Comparison of ENCODE assay signal across 11 cellular contexts in the genomic region with DNA sequence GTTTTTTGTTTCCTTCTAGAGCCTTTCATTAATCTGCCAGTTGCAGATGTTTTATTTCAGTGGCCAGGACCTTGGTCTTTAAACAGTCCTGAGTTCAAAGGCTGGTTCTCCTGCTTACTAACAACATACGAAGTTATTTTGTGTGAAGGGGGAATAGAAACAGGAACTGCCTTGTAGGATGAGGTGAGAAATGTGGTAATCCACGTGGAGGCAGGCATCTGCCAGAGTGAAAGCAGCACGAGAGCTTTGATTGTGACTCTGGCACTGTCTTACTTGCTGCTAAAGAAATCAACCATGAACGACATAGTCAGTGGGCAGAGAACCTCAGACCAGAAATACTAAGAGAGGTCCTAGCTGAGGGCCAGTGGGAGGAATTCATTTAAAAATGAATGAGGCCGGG. TPM values are rescaled to one million over a fixed set of nuclear protein-coding genes. Genes with fewer than 3 reads are reported as not detected.
DNase-seq lines count a peak whose midpoint lies in the region; ATAC-seq and TF ChIP-seq lines count a peak whose summit lies in the region.
"Had no signal": no experiment of that assay in that cellular context is flagged by ENCODE, and none has a peak within 500 bp of the region (broad histone marks: within the 10 kb centered on the region; RNA-seq: fewer than 3 reads in every experiment).

No MANE protein-coding gene starts in this region.

- POLR2A ChIA-PET in Caco-2 (lab: Charles Lee) = interaction anchor here (0.6 kb wide), 1 partner anchor 20 kb away, joined by 4 read pairs; no protein-coding TSS in a partner anchor

- H3K9me3 ChIP-seq in endodermal cell (ENCODE audit: control insufficient read depth, low read length) (peaks cover 36% of the 10 kb centered on the region), Caco-2 (no peaks in the 10 kb centered on the region)
- H3K9me3 ChIP-seq: transverse colon had no signal

- no peak overlapping the region for H3K27ac ChIP-seq in endodermal cell (ENCODE audit: low read depth, low read length)
- H3K27ac ChIP-seq: SK-N-MC, transverse colon had no signal

- CTCF ChIA-PET in Caco-2 (lab: Charles Lee) = no interaction called here

- in situ Hi-C loops in GM13977 (cut with MboI; ENCODE audit: low pct_unique_long_range_greater_than_20kb, low sequenced_read_pairs, unreplicated experiment) = no loop called here

- no peak overlapping the region for H3K9ac ChIP-seq in endodermal cell (ENCODE audit: extremely low read depth, low read length, poor library complexity, severe bottlenecking)

- H3K27me3 ChIP-seq in endodermal cell (ENCODE audit: control insufficient read depth, insufficient read depth, low read length, poor library complexity, severe bottlenecking) (no peaks in the 10 kb centered on the region), Caco-2 (replicated peaks; ENCODE audit: control insufficient read depth, insufficient read depth, low read length) (no peaks in the 10 kb centered on the region)
- H3K27me3 ChIP-seq: transverse colon had no signal

- peaks cover 7% of the 10 kb centered on the region for H3K4me1 ChIP-seq in endodermal cell (ENCODE audit: control insufficient read depth, insufficient read depth, low read length)
- no peaks in the 10 kb centered on the region for H3K4me1 ChIP-seq in Caco-2

- H3K27me3 Mint-ChIP-seq in IgD-negative memory B cell (no peaks in the 10 kb centered on the region), endodermal cell (ENCODE audit: insufficient read depth) (no peaks in the 10 kb centered on the region), Caco-2 (ENCODE audit: insufficient read depth, unreplicated experiment) (no peaks in the 10 kb centered on the region)

- 93 to 95% methylated on average over 4 to 5 of the region's 5 CpGs for WGBS in endodermal cell (ENCODE audit: insufficient coverage in 1 of 2, insufficient read length in 1 of 2), 2 experiments

- DNase-seq in GM13977 (ENCODE audit: low spot score) (peak; percentile 73), endodermal cell (no peak), Caco-2 (no peak), NCI-H2196 (lab: John Stamatoyannopoulos, UW; ENCODE audit: unreplicated experiment) (no peak), HuH-7.5 (ENCODE audit: low spot score) (no peak)
- no peak for DNase-seq in stimulated activated naive CD4-positive, alpha-beta T cell (lab: John Stamatoyannopoulos, UW)
- DNase-seq: effector CD8-positive, alpha-beta T cell; transverse colon had no signal

- H3K4me1 Mint-ChIP-seq in IgD-negative memory B cell = peaks cover 26 to 39% (median 37%) of the 10 kb centered on the region in 3 donors
- H3K4me1 Mint-ChIP-seq in endodermal cell = peaks cover 13% of the 10 kb centered on the region
- H3K4me1 Mint-ChIP-seq in Caco-2 (ENCODE audit: low read depth, unreplicated experiment) = no peaks in the 10 kb centered on the region

- no peaks in the 10 kb centered on the region for H3K9me3 Mint-ChIP-seq in IgD-negative memory B cell
- peaks cover 33% of the 10 kb centered on the region for H3K9me3 Mint-ChIP-seq in endodermal cell
- no peaks in the 10 kb centered on the region for H3K9me3 Mint-ChIP-seq in Caco-2 (ENCODE audit: unreplicated experiment)

- intact Hi-C loops in Caco-2 (cut with micrococcal nuclease; ENCODE audit: unreplicated experiment) = no loop called here

- H3K4me3 Mint-ChIP-seq in IgD-negative memory B cell (peak overlapping the region in 3 of 4 donors; percentile 13 to 29 (median 21)), endodermal cell (no peak overlapping the region), Caco-2 (ENCODE audit: unreplicated experiment) (no peak overlapping the region)

- H3K4me3 ChIP-seq in endodermal cell (ENCODE audit: low read length) (peak overlapping the region; percentile 43), Caco-2 (ENCODE audit: low read depth, low read length) (no peak overlapping the region)
- H3K4me3 ChIP-seq: SK-N-MC, transverse colon had no signal

- TF ChIP-seq CTCF in GM13977 (IDR thresholded peaks at IDR 0.05; ENCODE audit: extremely low read depth, insufficient read depth, missing control alignments) (no peak), endodermal cell (conservative IDR thresholded peaks at IDR 0.05) (no peak), Caco-2 (IDR thresholded peaks at IDR 0.05; ENCODE audit: insufficient read depth in 1 of 2, low read depth in 1 of 2, low read length in 1 of 2, severe bottlenecking in 1 of 2, unreplicated experiment in 1 of 2) (no peak)

- H3K36me3 Mint-ChIP-seq in IgD-negative memory B cell = peaks cover 7% of the 10 kb centered on the region
- H3K36me3 Mint-ChIP-seq in endodermal cell (ENCODE audit: low read depth) = peaks cover 91% of the 10 kb centered on the region
- peaks cover 85% of the 10 kb centered on the region for H3K36me3 Mint-ChIP-seq in Caco-2 (ENCODE audit: insufficient read depth, unreplicated experiment)

- H3K27ac Mint-ChIP-seq in IgD-negative memory B cell (peak overlapping the region; percentile 81 to 94 (median 83)), endodermal cell (no peak overlapping the region), Caco-2 (ENCODE audit: unreplicated experiment) (no peak overlapping the region)

- ATAC-seq in GM21423 (IDR thresholded peaks at IDR 0.05; ENCODE audit: unreplicated experiment) = peak; percentile 56

- H3K36me3 ChIP-seq in endodermal cell (ENCODE audit: control insufficient read depth, insufficient read depth, low read length) (peaks cover 96% of the 10 kb centered on the region), Caco-2 (ENCODE audit: control insufficient read depth, insufficient read depth, low read length) (peaks cover 8% of the 10 kb centered on the region)

- BruUV-seq in Caco-2 (replicated peaks; lab: Mats Ljungman, UMichigan) = no TSS peak

RNA-seq across cellular contexts. Expression of a gene that starts 30.4 kb away (rescaled TPM):
- 32.1 TPM for polyA plus RNA-seq in IgD-negative memory B cell
- total RNA-seq in endodermal cell (100 to 1,000 TPM; 194 to 232 TPM), Caco-2 (2022) (93.9 and 116 TPM in 2 replicates)
- 34.7 TPM for polyA plus RNA-seq in endodermal cell (2013, experiment 1 of 2)
- 38.8 TPM for polyA plus RNA-seq in endodermal cell (2013, experiment 2 of 2)

RNA-seq across cellular contexts. Expression of a gene that starts 37.1 kb away (rescaled TPM):
- not detected for polyA plus RNA-seq in IgD-negative memory B cell
- total RNA-seq in endodermal cell (100 to 1,000 TPM in 1 of 2 donors, 10 to 100 TPM in 1; 76.0 to 660 TPM), Caco-2 (2022) (not detected in 2 replicates)
- 184 TPM for polyA plus RNA-seq in endodermal cell (2013, experiment 1 of 2)
- 274 TPM for polyA plus RNA-seq in endodermal cell (2013, experiment 2 of 2)

RNA-seq across cellular contexts. Expression of a gene that starts 41.9 kb away (rescaled TPM):
- polyA plus RNA-seq in IgD-negative memory B cell = 0.26 TPM
- total RNA-seq in endodermal cell = 10 to 100 TPM; 49.2 to 84.1 TPM
- 28.4 TPM for polyA plus RNA-seq in endodermal cell (2013, experiment 1 of 2)
- 31.2 TPM for polyA plus RNA-seq in endodermal cell (2013, experiment 2 of 2)
- 73.7 and 88.5 TPM in 2 replicates for total RNA-seq in Caco-2 (2022)

Comparison
In these comparisons a context has a peak if more than half of its experiments do, and no peak if none do; other contexts are left out.
1. H3K27ac Mint-ChIP-seq: peak in IgD-negative memory B cell (3 of 3); none in endodermal cell (single experiment) and Caco-2 (single experiment).
2. H3K4me3 Mint-ChIP-seq: peak in IgD-negative memory B cell (3 of 4); none in endodermal cell (single experiment) and Caco-2 (single experiment).
3. RNA of a gene that starts 37.1 kb away (total RNA-seq): 76.0 to 660 TPM in endodermal cell; not detected in Caco-2; every median in the first group is over 10 times any median in the second.